In the genomic region with DNA sequence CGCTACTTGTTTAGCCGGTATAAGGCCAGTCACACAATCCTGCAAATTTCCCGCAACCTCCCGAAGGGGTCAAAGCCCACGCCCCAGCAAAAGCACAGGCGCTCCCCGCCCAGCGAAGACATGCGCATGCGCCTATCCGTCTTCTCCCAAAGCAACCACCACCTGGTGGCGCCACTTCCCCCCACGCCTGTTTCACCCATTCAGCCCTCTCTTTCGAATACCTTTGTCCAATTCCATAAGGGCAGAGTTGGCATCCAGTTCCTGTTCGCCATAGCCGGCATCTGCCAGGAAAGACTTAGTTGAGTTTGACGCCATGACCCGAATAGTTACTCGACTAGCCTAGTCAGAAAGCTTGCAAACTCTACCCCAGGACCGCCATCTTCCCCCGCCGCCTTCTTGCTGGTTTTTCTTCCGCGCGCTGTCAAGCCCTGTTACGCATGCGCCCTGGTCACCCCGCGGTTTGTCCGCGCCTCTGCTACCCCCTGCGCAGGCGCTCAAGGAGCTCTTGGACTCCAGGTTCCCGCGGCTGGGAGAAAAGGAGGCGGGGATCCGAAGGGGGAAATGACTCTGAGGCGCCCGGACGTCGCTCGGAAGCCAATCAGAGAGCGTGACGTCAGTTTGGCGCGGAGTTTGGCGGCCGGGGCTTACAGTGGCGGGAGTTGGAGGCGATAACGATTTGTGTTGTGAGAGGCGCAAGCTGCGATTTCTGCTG, we compare ENCODE assay signal across 8 cellular contexts. TPM values are rescaled to one million over a fixed set of nuclear protein-coding genes. Genes with fewer than 3 reads are reported as not detected.
A peak's percentile ranks its signal among the peaks of the same experiment; 100 is the strongest.
DNase-seq lines count a peak whose midpoint lies in the region; ATAC-seq and TF ChIP-seq lines count a peak whose summit lies in the region.

A gene with protein sequence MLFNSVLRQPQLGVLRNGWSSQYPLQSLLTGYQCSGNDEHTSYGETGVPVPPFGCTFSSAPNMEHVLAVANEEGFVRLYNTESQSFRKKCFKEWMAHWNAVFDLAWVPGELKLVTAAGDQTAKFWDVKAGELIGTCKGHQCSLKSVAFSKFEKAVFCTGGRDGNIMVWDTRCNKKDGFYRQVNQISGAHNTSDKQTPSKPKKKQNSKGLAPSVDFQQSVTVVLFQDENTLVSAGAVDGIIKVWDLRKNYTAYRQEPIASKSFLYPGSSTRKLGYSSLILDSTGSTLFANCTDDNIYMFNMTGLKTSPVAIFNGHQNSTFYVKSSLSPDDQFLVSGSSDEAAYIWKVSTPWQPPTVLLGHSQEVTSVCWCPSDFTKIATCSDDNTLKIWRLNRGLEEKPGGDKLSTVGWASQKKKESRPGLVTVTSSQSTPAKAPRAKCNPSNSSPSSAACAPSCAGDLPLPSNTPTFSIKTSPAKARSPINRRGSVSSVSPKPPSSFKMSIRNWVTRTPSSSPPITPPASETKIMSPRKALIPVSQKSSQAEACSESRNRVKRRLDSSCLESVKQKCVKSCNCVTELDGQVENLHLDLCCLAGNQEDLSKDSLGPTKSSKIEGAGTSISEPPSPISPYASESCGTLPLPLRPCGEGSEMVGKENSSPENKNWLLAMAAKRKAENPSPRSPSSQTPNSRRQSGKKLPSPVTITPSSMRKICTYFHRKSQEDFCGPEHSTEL (plus strand): TSS at position 626 of the 712 bp plus-strand sequence. CDS start 143 bp downstream, outside the sequence.
A gene with protein sequence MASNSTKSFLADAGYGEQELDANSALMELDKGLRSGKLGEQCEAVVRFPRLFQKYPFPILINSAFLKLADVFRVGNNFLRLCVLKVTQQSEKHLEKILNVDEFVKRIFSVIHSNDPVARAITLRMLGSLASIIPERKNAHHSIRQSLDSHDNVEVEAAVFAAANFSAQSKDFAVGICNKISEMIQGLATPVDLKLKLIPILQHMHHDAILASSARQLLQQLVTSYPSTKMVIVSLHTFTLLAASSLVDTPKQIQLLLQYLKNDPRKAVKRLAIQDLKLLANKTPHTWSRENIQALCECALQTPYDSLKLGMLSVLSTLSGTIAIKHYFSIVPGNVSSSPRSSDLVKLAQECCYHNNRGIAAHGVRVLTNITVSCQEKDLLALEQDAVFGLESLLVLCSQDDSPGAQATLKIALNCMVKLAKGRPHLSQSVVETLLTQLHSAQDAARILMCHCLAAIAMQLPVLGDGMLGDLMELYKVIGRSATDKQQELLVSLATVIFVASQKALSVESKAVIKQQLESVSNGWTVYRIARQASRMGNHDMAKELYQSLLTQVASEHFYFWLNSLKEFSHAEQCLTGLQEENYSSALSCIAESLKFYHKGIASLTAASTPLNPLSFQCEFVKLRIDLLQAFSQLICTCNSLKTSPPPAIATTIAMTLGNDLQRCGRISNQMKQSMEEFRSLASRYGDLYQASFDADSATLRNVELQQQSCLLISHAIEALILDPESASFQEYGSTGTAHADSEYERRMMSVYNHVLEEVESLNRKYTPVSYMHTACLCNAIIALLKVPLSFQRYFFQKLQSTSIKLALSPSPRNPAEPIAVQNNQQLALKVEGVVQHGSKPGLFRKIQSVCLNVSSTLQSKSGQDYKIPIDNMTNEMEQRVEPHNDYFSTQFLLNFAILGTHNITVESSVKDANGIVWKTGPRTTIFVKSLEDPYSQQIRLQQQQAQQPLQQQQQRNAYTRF (minus strand): TSS at position 435 of the 712 bp plus-strand sequence. CDS start 120 bp downstream, at position 315.

- no peak within 1 kb of the TSS for H2AFZ ChIP-seq in OCI-LY1 (ENCODE audit: low read length)

- peak within 1 kb of the TSS; percentile 85 for H3K9ac ChIP-seq in OCI-LY1 (ENCODE audit: low read length)

- H3K27ac ChIP-seq in OCI-LY1 (ENCODE audit: low read depth, low read length, poor library complexity, severe bottlenecking), result peak within 1 kb of the TSS; percentile 81

- H3K79me2 ChIP-seq in OCI-LY1 (ENCODE audit: insufficient read depth, low read length), result peaks cover 81% of the 10 kb centered on the region

- DNase-seq in DMS 273 treated with DMSO at 0.1 percent for 48 hours (lab: John Stamatoyannopoulos, UW), result peak; percentile 98
- peak; percentile 89 for DNase-seq in HuH-7 (ENCODE audit: low spot score)
- DNase-seq in activated CD8-positive, alpha-beta memory T cell treated with anti-CD3 and anti-CD28 coated beads, Interleukin-2, amount 50 U/mL, for 4 hours, result peak; percentile 96
- peak; percentile 99 for DNase-seq in mesenteric fat pad (ENCODE audit: low spot score)
- DNase-seq in stimulated activated CD8-positive, alpha-beta memory T cell treated with anti-CD3 and anti-CD28 coated beads, Interleukin-15, amount 100 ng/mL, for 24 hours (ENCODE audit: low read depth), result peak; percentile 92

- H3K4me1 ChIP-seq in OCI-LY1 (ENCODE audit: insufficient read depth, low read length, severe bottlenecking), result peaks cover 72% of the 10 kb centered on the region

- peaks cover 38% of the 10 kb centered on the region for H3K36me3 ChIP-seq in OCI-LY1 (ENCODE audit: insufficient read depth, low read length)

- peak within 1 kb of the TSS; percentile 89 for H3K4me3 ChIP-seq in OCI-LY1 (ENCODE audit: low read depth, low read length, poor library complexity, severe bottlenecking)

- peak; percentile 91 for TF ChIP-seq CTCF in OCI-LY1 (IDR thresholded peaks at IDR 0.05; ENCODE audit: low read length)

- no peaks in the 10 kb centered on the region for H3K9me3 ChIP-seq in OCI-LY1 (ENCODE audit: low read length)

- no peaks in the 10 kb centered on the region for H4K20me1 ChIP-seq in OCI-LY1 (ENCODE audit: insufficient read depth, low read length)

- no peaks in the 10 kb centered on the region for H3K9me2 ChIP-seq in OCI-LY1 (ENCODE audit: low read depth, low read length)

- H3K4me2 ChIP-seq in OCI-LY1 (ENCODE audit: low read length), result peak within 1 kb of the TSS; percentile 86

- ATAC-seq in GM21515 (IDR thresholded peaks at IDR 0.05; ENCODE audit: unreplicated experiment), result peak; percentile 70

- no peaks in the 10 kb centered on the region for H3K27me3 ChIP-seq in OCI-LY1 (ENCODE audit: insufficient read depth, low read length)

- H3F3A ChIP-seq in OCI-LY1 (ENCODE audit: insufficient read depth, low read length), result no peaks in the 10 kb centered on the region

- in situ Hi-C loops in endometrial microvascular endothelial cells (cut with HindIII; ENCODE audit: inconsistent ontology term, low pct_unique_long_range_greater_than_20kb, low sequenced_read_pairs), result no loop called here

RNA-seq across cellular contexts. Expression of the first gene that starts in this region (rescaled TPM):
- total RNA-seq in endometrial microvascular endothelial cells (ENCODE audit: inconsistent ontology term), result 19.1 TPM
- 0.16 TPM for total RNA-seq in mesenteric fat pad

RNA-seq across cellular contexts. Expression of the second gene that starts in this region (rescaled TPM):
- total RNA-seq in endometrial microvascular endothelial cells (ENCODE audit: inconsistent ontology term) (19.4 TPM), mesenteric fat pad (8.4 TPM)

Comparison
In these comparisons a context has a peak if more than half of its experiments do, and no peak if none do; other contexts are left out.
1. Peak in every context shown above with its lines: DNase-seq, ATAC-seq, H3K4me3 ChIP-seq and H3K27ac ChIP-seq.
2. RNA of the first gene that starts in this region (total RNA-seq): 19.1 TPM in endometrial microvascular endothelial cells (single experiment); 0.16 TPM in mesenteric fat pad (single experiment); every median in the first group is over 10 times any median in the second.